11 cellular contexts compared by ENCODE assay signal in genomic region chr14:106843376-106843775, GRCh38.
DNase-seq lines count a peak whose midpoint lies in the region; ATAC-seq and TF ChIP-seq lines count a peak whose summit lies in the region.
"Had no signal": no experiment of that assay in that cellular context is flagged by ENCODE, and none has a peak within 500 bp of the region (broad histone marks: within the 10 kb centered on the region; RNA-seq: fewer than 3 reads in every experiment).

No MANE protein-coding gene starts in this region.

- POLR2A ChIA-PET in activated CD4-positive, alpha-beta T cell treated with anti-CD3 and anti-CD28 coated beads for 36 hours (lab: Charles Lee) = interaction anchor here (1.4 kb wide), 1 partner anchor 13 kb away, joined by 4 read pairs; no protein-coding TSS in a partner anchor

- H3K27ac Mint-ChIP-seq in activated CD4-positive, alpha-beta T cell treated with anti-CD3 and anti-CD28 coated beads for 36 hours = no peak overlapping the region
- H3K27ac Mint-ChIP-seq: WTC11 had no signal

- peaks cover 37% of the 10 kb centered on the region for H3K4me1 Mint-ChIP-seq in activated CD4-positive, alpha-beta T cell treated with anti-CD3 and anti-CD28 coated beads for 36 hours
- H3K4me1 Mint-ChIP-seq: WTC11 had no signal

- H3K36me3 ChIP-seq in OCI-LY3 (replicated peaks; ENCODE audit: low read depth, low read length) (no peaks in the 10 kb centered on the region), spleen (no peaks in the 10 kb centered on the region)

- intact Hi-C loops in activated CD4-positive, alpha-beta T cell treated with anti-CD3 and anti-CD28 coated beads for 36 hours (cut with DNase I, micrococcal nuclease) = no loop called here
- intact Hi-C loops in dorsolateral prefrontal cortex (cut with DNase I) = no loop called here
- intact Hi-C loops in spleen (cut with DNase I; ENCODE audit: low total_unique reads) = no loop called here

- no peaks in the 10 kb centered on the region for H3K27me3 ChIP-seq in OCI-LY3 (ENCODE audit: low read depth, low read length)
- H3K27me3 ChIP-seq in dorsolateral prefrontal cortex = peaks cover 0 to 65% (median 22%) of the 10 kb centered on the region in 45 donors
- peaks cover 0 to 7% (median 0%) of the 10 kb centered on the region in 7 donors for H3K27me3 ChIP-seq in spleen (replicated peaks in 1 of 7)

- H3K79me2 ChIP-seq in OCI-LY3 (ENCODE audit: low read length) = peaks cover 40% of the 10 kb centered on the region

- H3K9ac ChIP-seq in OCI-LY3 (ENCODE audit: low read length) = peak overlapping the region; percentile 97

- H3K9me3 ChIP-seq in OCI-LY3 (ENCODE audit: insufficient read depth, low read length) (no peaks in the 10 kb centered on the region), spleen (no peaks in the 10 kb centered on the region)

- H3K4me2 ChIP-seq in OCI-LY3 (ENCODE audit: low read length) = peak overlapping the region; percentile 93

- H3K36me3 Mint-ChIP-seq in activated CD4-positive, alpha-beta T cell treated with anti-CD3 and anti-CD28 coated beads for 36 hours (ENCODE audit: low read depth) = no peaks in the 10 kb centered on the region

- no peak for ATAC-seq in activated CD4-positive, alpha-beta T cell treated with anti-CD3 and anti-CD28 coated beads for 36 hours
- no peak for ATAC-seq in HG02571 (IDR thresholded peaks at IDR 0.05; ENCODE audit: unreplicated experiment)
- no peak for ATAC-seq in GM18909 (IDR thresholded peaks at IDR 0.05; ENCODE audit: poor library complexity, unreplicated experiment)
- ATAC-seq: WTC11 had no signal

- no peaks in the 10 kb centered on the region for H3K9me3 Mint-ChIP-seq in activated CD4-positive, alpha-beta T cell treated with anti-CD3 and anti-CD28 coated beads for 36 hours (ENCODE audit: low read depth)

- DNase-seq in activated CD4-positive, alpha-beta T cell treated with anti-CD3 and anti-CD28 coated beads for 36 hours = no peak
- DNase-seq in activated CD4-positive, alpha-beta T cell treated with anti-CD3 and anti-CD28 coated beads, Interleukin-2, amount 50 U/mL, for 4 hours = no peak
- DNase-seq in dorsolateral prefrontal cortex = no peak
- DNase-seq in spleen = no peak
- no peak for DNase-seq in effector CD8-positive, alpha-beta T cell (lab: John Stamatoyannopoulos, UW)
- DNase-seq: cerebellar nuclear complex, NCI-H187 treated with DMSO at 0.1 percent for 48 hours had no signal

- H3K4me3 Mint-ChIP-seq in activated CD4-positive, alpha-beta T cell treated with anti-CD3 and anti-CD28 coated beads for 36 hours = peak overlapping the region; percentile 81
- H3K4me3 Mint-ChIP-seq: WTC11 had no signal

- peak; percentile 33 for TF ChIP-seq CTCF in OCI-LY3 (IDR thresholded peaks at IDR 0.05; ENCODE audit: low read depth, low read length)
- TF ChIP-seq CTCF in dorsolateral prefrontal cortex (IDR thresholded peaks at IDR 0.05 in 54 of 56, conservative IDR thresholded peaks at IDR 0.05 in 2 of 56; ENCODE audit: low read depth in 1 of 56, partially characterized antibody in 56 of 56) = no peak
- peak in 3 of 11 experiments; percentile 5 to 28 (median 13) for TF ChIP-seq CTCF in spleen (IDR thresholded peaks at IDR 0.05 in 8 of 11, conservative IDR thresholded peaks at IDR 0.05 in 3 of 11)

- WGBS in spleen, 5 donors = 25 to 43% (median 28%) methylated on average over 6 of the region's 6 CpGs

- no peaks in the 10 kb centered on the region for H3K27me3 Mint-ChIP-seq in activated CD4-positive, alpha-beta T cell treated with anti-CD3 and anti-CD28 coated beads for 36 hours

- no peak for TF ChIP-seq POLR2A in spleen (IDR thresholded peaks at IDR 0.05)

- H3K27ac ChIP-seq in OCI-LY3 (ENCODE audit: low read length) (peak overlapping the region; percentile 91), dorsolateral prefrontal cortex (peak overlapping the region in 1 of 59 donors; percentile 68), spleen (peak overlapping the region; percentile 87 to 97 (median 92))

- H2AFZ ChIP-seq in OCI-LY3 (ENCODE audit: low read depth, low read length) = no peak overlapping the region

- CTCF ChIA-PET in activated CD4-positive, alpha-beta T cell treated with anti-CD3 and anti-CD28 coated beads for 36 hours (lab: Charles Lee) = interaction anchor here (0.6 to 8.3 kb wide), 8 partner anchors 8 to 180 kb away, joined by 3 to 115 read pairs (median 4); no protein-coding TSS in a partner anchor

- H3K4me1 ChIP-seq in OCI-LY3 (ENCODE audit: low read length) (peaks cover 43% of the 10 kb centered on the region), spleen (peaks cover 7 to 60% (median 36%) of the 10 kb centered on the region in 6 donors)

- peaks cover under 1% of the 10 kb centered on the region; the same call in 1 of the 2 replicates for H4K20me1 ChIP-seq in OCI-LY3 (ENCODE audit: insufficient read depth, low read length)

- H3K4me3 ChIP-seq in OCI-LY3 (ENCODE audit: low read length) = peak overlapping the region; percentile 85
- peak overlapping the region in 48 of 59 donors; percentile 1 to 69 (median 51) for H3K4me3 ChIP-seq in dorsolateral prefrontal cortex
- peak overlapping the region; percentile 56 to 78 (median 59) for H3K4me3 ChIP-seq in spleen
